ENCODE assay signal across 1 cellular context in genomic region chr6:29970711-29971110, GRCh38.
TF ChIP-seq lines count a peak whose summit lies in the region.

No MANE protein-coding gene starts in this region.

TF ChIP-seq in SK-N-SH, 30 proteins besides CTCF, POLR2A, EP300 and RAD21 (continued from another document):
- no peak for TF ChIP-seq RCOR1 (IDR thresholded peaks at IDR 0.05; ENCODE audit: low read length)
- TF ChIP-seq POLR2AphosphoS5 (IDR thresholded peaks at IDR 0.05; ENCODE audit: low read depth, low read length), result no peak
- no peak for TF ChIP-seq RXRA (IDR thresholded peaks at IDR 0.05; ENCODE audit: borderline replicate concordance, low read depth)
- TF ChIP-seq USF2 (IDR thresholded peaks at IDR 0.05; ENCODE audit: borderline replicate concordance, low read depth, low read length), result no peak
- TF ChIP-seq YY1 (IDR thresholded peaks at IDR 0.05; ENCODE audit: low read depth), result no peak
- TF ChIP-seq TCF12 (IDR thresholded peaks at IDR 0.05), result no peak
